Comparison of ENCODE assay signal across 19 cellular contexts in the genomic region with DNA sequence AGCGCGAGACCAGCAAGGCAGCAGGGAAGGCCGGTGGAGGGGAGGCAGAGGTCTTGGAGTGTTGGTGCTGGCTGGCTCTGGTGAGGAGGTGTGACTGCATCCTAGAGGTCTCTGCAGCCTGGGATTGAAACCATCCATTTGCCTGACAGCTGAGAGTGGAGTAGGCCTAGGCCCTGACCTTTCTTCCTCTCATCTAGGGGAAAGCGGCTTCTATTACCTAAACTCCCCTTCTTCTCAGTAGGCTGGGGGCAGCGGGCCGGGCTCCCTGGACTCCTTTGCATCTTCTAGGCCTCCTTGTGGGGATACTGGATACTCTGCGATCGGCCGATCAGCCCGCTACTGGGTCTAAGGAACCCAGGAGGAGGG.
DNase-seq lines count a peak whose midpoint lies in the region; ATAC-seq and TF ChIP-seq lines count a peak whose summit lies in the region.
"Had no signal": no experiment of that assay in that cellular context is flagged by ENCODE, and none has a peak within 500 bp of the region (broad histone marks: within the 10 kb centered on the region; RNA-seq: fewer than 3 reads in every experiment).

No MANE protein-coding gene starts in this region.

- peak overlapping the region; percentile 48 for H3K27ac Mint-ChIP-seq in activated naive CD4-positive, alpha-beta T cell treated with anti-CD3 and anti-CD28 coated beads for 36 hours
- H3K27ac Mint-ChIP-seq in activated naive CD4-positive, alpha-beta T cell treated with anti-CD3 and anti-CD28 coated beads, Interleukin-2, amount 50 U/mL, for 72 hours: no peak overlapping the region
- H3K27ac Mint-ChIP-seq: HFFc6 had no signal

- TF ChIP-seq CTCF in WERI-Rb-1 (IDR thresholded peaks at IDR 0.05; ENCODE audit: low read depth, low read length): no peak

- H3K4me3 Mint-ChIP-seq in activated naive CD4-positive, alpha-beta T cell treated with anti-CD3 and anti-CD28 coated beads for 36 hours: no peak overlapping the region
- H3K4me3 Mint-ChIP-seq: CD8-positive, alpha-beta memory T cell; HFFc6 had no signal

- no peak overlapping the region for H4K91ac ChIP-seq in neuronal stem cell (ENCODE audit: low read depth, low read length, poor library complexity)

- H3K4me1 ChIP-seq in neuronal stem cell (ENCODE audit: control insufficient read depth in 2 of 2, insufficient read depth in 1 of 2, low read depth in 1 of 2, low read length in 2 of 2): peaks cover 20 to 62% of the 10 kb centered on the region in 2 donors

- no peak overlapping the region for H3K4me2 ChIP-seq in neuronal stem cell (ENCODE audit: insufficient read depth, low read length, poor library complexity, severe bottlenecking)

- peaks cover 17% of the 10 kb centered on the region for H3K79me1 ChIP-seq in neuronal stem cell (ENCODE audit: low read depth, low read length)

- H3K4me3 ChIP-seq in WERI-Rb-1 (ENCODE audit: low read depth, low read length) (no peak overlapping the region), neuronal stem cell (ENCODE audit: low read length in 2 of 2) (no peak overlapping the region)
- H3K4me3 ChIP-seq: MG63 had no signal

- no peaks in the 10 kb centered on the region for H3K27me3 Mint-ChIP-seq in activated naive CD4-positive, alpha-beta T cell treated with anti-CD3 and anti-CD28 coated beads for 36 hours (ENCODE audit: low read depth)
- H3K27me3 Mint-ChIP-seq: CD8-positive, alpha-beta memory T cell had no signal

- no peak for ATAC-seq in activated naive CD4-positive, alpha-beta T cell treated with anti-CD3 and anti-CD28 coated beads, Interleukin-2, amount 50 U/mL, for 72 hours
- no peak for ATAC-seq in GM21360 (IDR thresholded peaks at IDR 0.05; ENCODE audit: unreplicated experiment)

- no peak overlapping the region for H3K23ac ChIP-seq in neuronal stem cell (ENCODE audit: low read depth, low read length, poor library complexity)

- H3K4ac ChIP-seq in neuronal stem cell (ENCODE audit: low read length): no peak overlapping the region

- 0 out of 2 replicates have a peak overlapping the region, but pooled peaks have one; percentile 14 for H3K27ac ChIP-seq in WERI-Rb-1
- peak overlapping the region; percentile 33 for H3K27ac ChIP-seq in neuronal stem cell (replicated peaks; ENCODE audit: low read length)
- H3K27ac ChIP-seq: C4-2B had no signal

- no peak overlapping the region for H4K8ac ChIP-seq in neuronal stem cell (ENCODE audit: low read depth, low read length)

- H3K18ac ChIP-seq in neuronal stem cell (ENCODE audit: low read length): peak overlapping the region; percentile 79

- peak overlapping the region; percentile 17 for H3K9ac ChIP-seq in neuronal stem cell (ENCODE audit: low read depth, low read length, poor library complexity)

- H3K36me3 ChIP-seq in WERI-Rb-1 (no peaks in the 10 kb centered on the region; the same call in 1 of the 2 replicates), neuronal stem cell (replicated peaks in 1 of 2; ENCODE audit: control insufficient read depth in 2 of 2, insufficient read depth in 2 of 2, low read length in 2 of 2) (peaks cover 0 to 3% of the 10 kb centered on the region in 2 donors)
- H3K36me3 ChIP-seq: MG63 had no signal

- no CpG with 5 or more reads among the region's 10 CpGs for WGBS in neuronal stem cell (ENCODE audit: extremely low coverage in 2 of 2, insufficient read length in 2 of 2, insufficient replicate concordance in 1 of 2), 2 donors

- H3K36me3 Mint-ChIP-seq in activated naive CD4-positive, alpha-beta T cell treated with anti-CD3 and anti-CD28 coated beads for 36 hours (ENCODE audit: low read depth): no peaks in the 10 kb centered on the region
- H3K36me3 Mint-ChIP-seq in activated naive CD4-positive, alpha-beta T cell treated with anti-CD3 and anti-CD28 coated beads, Interleukin-2, amount 50 U/mL, for 72 hours: no peaks in the 10 kb centered on the region
- H3K36me3 Mint-ChIP-seq: CD8-positive, alpha-beta memory T cell had no signal

- no peak overlapping the region for H2BK12ac ChIP-seq in neuronal stem cell (ENCODE audit: low read length)

- intact Hi-C loops in activated naive CD4-positive, alpha-beta T cell treated with anti-CD3 and anti-CD28 coated beads for 36 hours (cut with micrococcal nuclease): no loop called here
- intact Hi-C loops in head of caudate nucleus (cut with DNase I): no loop called here

- H3K9me3 Mint-ChIP-seq in activated naive CD4-positive, alpha-beta T cell treated with anti-CD3 and anti-CD28 coated beads for 36 hours: no peaks in the 10 kb centered on the region
- no peaks in the 10 kb centered on the region for H3K9me3 Mint-ChIP-seq in activated naive CD4-positive, alpha-beta T cell treated with anti-CD3 and anti-CD28 coated beads, Interleukin-2, amount 50 U/mL, for 72 hours
- H3K9me3 Mint-ChIP-seq: CD8-positive, alpha-beta memory T cell had no signal

- no peak overlapping the region for H2AFZ ChIP-seq in neuronal stem cell (ENCODE audit: low read length)

- peak overlapping the region; percentile 8 for H2AK5ac ChIP-seq in neuronal stem cell (ENCODE audit: low read depth, low read length)

- H3K9me3 ChIP-seq in WERI-Rb-1 (ENCODE audit: severe bottlenecking): no peaks in the 10 kb centered on the region
- H3K9me3 ChIP-seq in neuronal stem cell (replicated peaks in 1 of 2; ENCODE audit: control insufficient read depth in 2 of 2, insufficient read depth in 1 of 2, low read depth in 1 of 2, low read length in 2 of 2): peaks cover 0 to 2% of the 10 kb centered on the region in 2 donors
- H3K9me3 ChIP-seq: MG63 had no signal

- peak overlapping the region; percentile 13 for H2BK120ac ChIP-seq in neuronal stem cell (ENCODE audit: low read depth, low read length)

- H2BK5ac ChIP-seq in neuronal stem cell (ENCODE audit: low read length): no peak overlapping the region

- CTCF ChIA-PET in activated naive CD4-positive, alpha-beta T cell treated with anti-CD3 and anti-CD28 coated beads for 36 hours (lab: Charles Lee): no interaction called here

- peak overlapping the region; percentile 57 for H3K14ac ChIP-seq in neuronal stem cell (ENCODE audit: low read length)

- DNase-seq in activated naive CD4-positive, alpha-beta T cell treated with anti-CD3 and anti-CD28 coated beads for 36 hours: no peak
- no peak for DNase-seq in activated naive CD4-positive, alpha-beta T cell treated with anti-CD3 and anti-CD28 coated beads, Interleukin-2, amount 50 U/mL, for 72 hours (ENCODE audit: low spot score in 2 of 2)
- DNase-seq in WERI-Rb-1 (no peak), left kidney (ENCODE audit: low read depth, low spot score) (peak; percentile 83), neuronal stem cell (ENCODE audit: low spot score) (no peak), head of caudate nucleus (no peak), NCI-H1694 (lab: John Stamatoyannopoulos, UW) (no peak)
- DNase-seq: 8988T; CD8-positive, alpha-beta memory T cell; GDM1; HFFc6; MG63; NCI-H1092 treated with DMSO at 0.1 percent for 48 hours; NCI-H1436 treated with DMSO at 0.1 percent for 48 hours; NCI-H2029 treated with DMSO at 0.1 percent for 48 hours; NCI-H345; Right ventricle myocardium superior had no signal

- H3K27me3 ChIP-seq in WERI-Rb-1 (ENCODE audit: insufficient read depth, low read depth, severe bottlenecking) (no peaks in the 10 kb centered on the region), neuronal stem cell (ENCODE audit: control insufficient read depth in 3 of 3, insufficient read depth in 3 of 3, low read depth in 1 of 3, low read length in 3 of 3) (no peaks in the 10 kb centered on the region)
- H3K27me3 ChIP-seq: MG63 had no signal

- peak overlapping the region; percentile 11 for H2BK15ac ChIP-seq in neuronal stem cell (ENCODE audit: low read length)

- no peaks in the 10 kb centered on the region for H3K4me1 Mint-ChIP-seq in activated naive CD4-positive, alpha-beta T cell treated with anti-CD3 and anti-CD28 coated beads for 36 hours (ENCODE audit: low read depth)
- H3K4me1 Mint-ChIP-seq: CD8-positive, alpha-beta memory T cell had no signal
